In genomic region chr11:62552931-62553838, GRCh38 we compare ENCODE assay signal across 2 cellular contexts.
TF ChIP-seq lines count a peak whose summit lies in the region.

No MANE protein-coding gene starts in this region.

TF ChIP-seq in GM23338, 12 proteins besides CTCF, POLR2A, EP300 and RAD21 (continued from another document):
- TF ChIP-seq REST (IDR thresholded peaks at IDR 0.05; ENCODE audit: unreplicated experiment) (no peak), EZH2 (IDR thresholded peaks at IDR 0.05; ENCODE audit: low read depth, unreplicated experiment) (no peak), NANOG (IDR thresholded peaks at IDR 0.05; ENCODE audit: borderline replicate concordance) (no peak), CREB1 (CRISPR knock-in tag; IDR thresholded peaks at IDR 0.05; ENCODE audit: low read depth) (peak; percentile 58; the same call in 1 of the 2 replicates)

TF ChIP-seq in PFSK-1, 5 proteins besides CTCF, POLR2A, EP300 and RAD21 (continued from another document):
- peak; percentile 95 for TF ChIP-seq FOXP2 (optimal IDR thresholded peaks at IDR 0.05; ENCODE audit: borderline replicate concordance, extremely low read depth, extremely low read length, insufficient read depth)
- no peak for TF ChIP-seq SIN3A (IDR thresholded peaks at IDR 0.05; ENCODE audit: borderline replicate concordance, insufficient read depth, low read length)
